ENCODE assay signal across 8 cellular contexts in the genomic region with DNA sequence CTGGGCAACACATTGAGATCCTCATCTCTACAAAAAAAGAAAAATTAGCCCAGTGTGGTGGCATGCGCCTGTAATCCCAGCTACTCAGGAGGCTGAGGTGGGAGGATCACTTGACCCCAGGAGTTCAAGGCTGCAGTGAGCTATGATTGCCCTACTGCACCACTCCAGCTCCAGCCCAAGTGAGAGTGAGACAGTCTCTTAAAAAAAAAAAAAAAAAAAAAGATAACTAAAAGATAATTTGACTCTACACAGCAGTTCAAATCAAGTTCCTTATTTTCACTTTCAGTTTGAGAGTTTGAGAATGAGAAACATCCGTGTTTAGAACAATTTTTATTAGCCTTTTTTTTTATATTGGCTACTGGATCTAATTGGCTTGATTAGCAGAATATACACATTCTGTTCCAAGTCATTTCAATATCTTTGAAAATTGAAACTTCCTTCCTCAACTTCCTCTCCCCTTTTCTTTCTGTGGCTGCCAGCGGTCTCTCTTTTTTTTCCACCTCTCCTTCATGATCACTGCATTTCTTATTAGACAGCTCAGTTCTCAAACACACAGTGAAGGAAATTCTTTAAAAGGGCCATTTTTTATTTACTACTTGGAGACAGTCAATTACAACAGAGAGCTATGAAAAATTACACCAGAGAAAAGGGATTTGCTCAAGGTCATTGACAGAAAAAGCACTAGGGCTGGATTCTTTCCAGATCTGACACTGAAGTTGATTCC. TPM values are rescaled to one million over a fixed set of nuclear protein-coding genes. Genes with fewer than 3 reads are reported as not detected.
DNase-seq lines count a peak whose midpoint lies in the region; ATAC-seq and TF ChIP-seq lines count a peak whose summit lies in the region.

No MANE protein-coding gene starts in this region.

- peak overlapping the region; percentile 48 for H3K4me2 ChIP-seq in hepatocyte

- H3K9me2 ChIP-seq in hepatocyte (replicated peaks; ENCODE audit: insufficient read depth), result no peaks in the 10 kb centered on the region

- H3K36me3 ChIP-seq in hepatocyte (replicated peaks; ENCODE audit: insufficient read depth, low read depth), result no peaks in the 10 kb centered on the region
- H3K36me3 ChIP-seq in thyroid gland, result no peaks in the 10 kb centered on the region
- H3K36me3 ChIP-seq in WERI-Rb-1, result no peaks in the 10 kb centered on the region

- no peak for ATAC-seq in activated CD8-positive, alpha-beta memory T cell treated with anti-CD3 and anti-CD28 coated beads, Interleukin-2, amount 10 ng/mL, durations not matched to agents 7 days and 5 days
- peak; percentile 47 for ATAC-seq in activated B cell treated with CpG ODN at 0.5 μM for 24 hours (ENCODE audit: low read depth)
- no peak for ATAC-seq in HG02571 (IDR thresholded peaks at IDR 0.05; ENCODE audit: unreplicated experiment)

- H3K27ac Mint-ChIP-seq in activated CD8-positive, alpha-beta memory T cell treated with anti-CD3 and anti-CD28 coated beads, Interleukin-2, amount 10 ng/mL, durations not matched to agents 7 days and 5 days, result peak overlapping the region; percentile 93
- H3K27ac Mint-ChIP-seq in activated B cell treated with CpG ODN at 0.5 μM for 24 hours, result peak overlapping the region; percentile 91

- peaks cover 9% of the 10 kb centered on the region for H3K27me3 Mint-ChIP-seq in activated CD8-positive, alpha-beta memory T cell treated with anti-CD3 and anti-CD28 coated beads, Interleukin-2, amount 10 ng/mL, durations not matched to agents 7 days and 5 days
- no peaks in the 10 kb centered on the region for H3K27me3 Mint-ChIP-seq in activated B cell treated with CpG ODN at 0.5 μM for 24 hours

- peaks cover 5% of the 10 kb centered on the region for H3K36me3 Mint-ChIP-seq in activated CD8-positive, alpha-beta memory T cell treated with anti-CD3 and anti-CD28 coated beads, Interleukin-2, amount 10 ng/mL, durations not matched to agents 7 days and 5 days
- H3K36me3 Mint-ChIP-seq in activated B cell treated with CpG ODN at 0.5 μM for 24 hours (ENCODE audit: low read depth), result peaks cover 2% of the 10 kb centered on the region

- intact Hi-C loops in activated B cell treated with CpG ODN at 0.5 μM for 24 hours (cut with micrococcal nuclease), result loop anchor here (1.0 kb wide), 2 partner anchors 24 to 58 kb away; partner anchors contain the start of gene LRRC59
- intact Hi-C loops in thyroid gland (cut with DNase I), result no loop called here
- intact Hi-C loops in posterior vena cava (cut with DNase I), result no loop called here

- POLR2A ChIA-PET in activated B cell treated with CpG ODN at 0.5 μM for 24 hours (lab: Charles Lee), result interaction anchor here (0.5 to 2.7 kb wide), 5 partner anchors 9 to 297 kb away, joined by 3 to 33 read pairs (median 7); partner anchors contain the start of gene LRRC59

- peak overlapping the region; percentile 69 for H3K4me3 Mint-ChIP-seq in activated CD8-positive, alpha-beta memory T cell treated with anti-CD3 and anti-CD28 coated beads, Interleukin-2, amount 10 ng/mL, durations not matched to agents 7 days and 5 days
- peak overlapping the region; percentile 71 for H3K4me3 Mint-ChIP-seq in activated B cell treated with CpG ODN at 0.5 μM for 24 hours

- no peaks in the 10 kb centered on the region for H4K20me1 ChIP-seq in hepatocyte (ENCODE audit: insufficient read depth, poor library complexity, severe bottlenecking)

- H3K9me3 ChIP-seq in hepatocyte (ENCODE audit: low read depth) (no peaks in the 10 kb centered on the region), thyroid gland (no peaks in the 10 kb centered on the region), WERI-Rb-1 (ENCODE audit: severe bottlenecking) (peaks cover 9% of the 10 kb centered on the region)

- TF ChIP-seq CTCF in activated B cell treated with CpG ODN at 0.5 μM for 24 hours (IDR thresholded peaks at IDR 0.05) (no peak), hepatocyte (IDR thresholded peaks at IDR 0.05; ENCODE audit: poor library complexity) (no peak), thyroid gland (IDR thresholded peaks at IDR 0.05) (no peak), WERI-Rb-1 (IDR thresholded peaks at IDR 0.05; ENCODE audit: low read depth, low read length) (no peak)

- 71% methylated on average over 3 of the region's 3 CpGs for WGBS in hepatocyte (ENCODE audit: low lambda C conversion rate, missing lambda C conversion rate)
- 52 to 63% methylated on average over 3 of the region's 3 CpGs for WGBS in thyroid gland, 2 donors

- H3K9me3 Mint-ChIP-seq in activated CD8-positive, alpha-beta memory T cell treated with anti-CD3 and anti-CD28 coated beads, Interleukin-2, amount 10 ng/mL, durations not matched to agents 7 days and 5 days (ENCODE audit: low read depth), result no peaks in the 10 kb centered on the region
- H3K9me3 Mint-ChIP-seq in activated B cell treated with CpG ODN at 0.5 μM for 24 hours, result peaks cover 6% of the 10 kb centered on the region

- H3K4me1 ChIP-seq in hepatocyte (ENCODE audit: insufficient read depth) (peaks cover 16% of the 10 kb centered on the region), thyroid gland (peaks cover 22 to 40% of the 10 kb centered on the region in 2 donors)

- H2AFZ ChIP-seq in hepatocyte, result peak overlapping the region; percentile 7

- H3K4me1 Mint-ChIP-seq in activated CD8-positive, alpha-beta memory T cell treated with anti-CD3 and anti-CD28 coated beads, Interleukin-2, amount 10 ng/mL, durations not matched to agents 7 days and 5 days, result peaks cover 25% of the 10 kb centered on the region
- H3K4me1 Mint-ChIP-seq in activated B cell treated with CpG ODN at 0.5 μM for 24 hours, result peaks cover 37% of the 10 kb centered on the region

- H3K79me2 ChIP-seq in hepatocyte, result no peaks in the 10 kb centered on the region

- H3K27ac ChIP-seq in hepatocyte, result peak overlapping the region; percentile 39
- peak overlapping the region; percentile 64 to 83 (median 73) for H3K27ac ChIP-seq in thyroid gland
- no peak overlapping the region for H3K27ac ChIP-seq in WERI-Rb-1

- no peak overlapping the region for H3K4me3 ChIP-seq in hepatocyte
- no peak overlapping the region for H3K4me3 ChIP-seq in thyroid gland (replicated peaks in 1 of 3)
- no peak overlapping the region for H3K4me3 ChIP-seq in WERI-Rb-1 (ENCODE audit: low read depth, low read length)

- TF ChIP-seq POLR2A in thyroid gland (IDR thresholded peaks at IDR 0.05), result no peak

- DNase-seq in activated CD8-positive, alpha-beta memory T cell treated with anti-CD3 and anti-CD28 coated beads, Interleukin-2, amount 10 ng/mL, durations not matched to agents 7 days and 5 days, result no peak
- no peak for DNase-seq in activated CD8-positive, alpha-beta memory T cell treated with anti-CD3 and anti-CD28 coated beads, Interleukin-2, amount 50 U/mL, for 4 hours
- DNase-seq in activated B cell treated with CpG ODN at 0.5 μM for 24 hours (no peak), hepatocyte (ENCODE audit: low spot score) (no peak), thyroid gland (no peak), posterior vena cava (ENCODE audit: low spot score) (no peak), WERI-Rb-1 (no peak)

- H3K27me3 ChIP-seq in hepatocyte (no peaks in the 10 kb centered on the region), thyroid gland (no peaks in the 10 kb centered on the region), WERI-Rb-1 (ENCODE audit: insufficient read depth, low read depth, severe bottlenecking) (no peaks in the 10 kb centered on the region)

- CTCF ChIA-PET in activated CD8-positive, alpha-beta memory T cell treated with anti-CD3 and anti-CD28 coated beads, Interleukin-2, amount 10 ng/mL, durations not matched to agents 7 days and 5 days (lab: Charles Lee), result interaction anchor here (0.5 to 3.5 kb wide), 6 partner anchors 10 to 275 kb away, joined by 3 to 55 read pairs (median 4); partner anchors contain the start of gene LRRC59
- CTCF ChIA-PET in activated B cell treated with CpG ODN at 0.5 μM for 24 hours (lab: Charles Lee), result interaction anchor here (1.3 to 3.6 kb wide), 3 partner anchors 24 to 59 kb away, joined by 4 to 29 read pairs (median 5); partner anchors contain the start of gene LRRC59

RNA-seq across cellular contexts. Expression of gene ACSF2, which starts 4.5 kb away (rescaled TPM):
- 10 to 100 TPM; 34.6 to 49.4 TPM for total RNA-seq in activated CD8-positive, alpha-beta memory T cell treated with anti-CD3 and anti-CD28 coated beads, Interleukin-2, amount 10 ng/mL, durations not matched to agents 7 days and 5 days
- total RNA-seq in activated B cell treated with CpG ODN at 0.5 μM for 24 hours (16.4 and 17.9 TPM in 2 replicates), hepatocyte (37.7 and 47.9 TPM in 2 replicates), thyroid gland (100 to 1,000 TPM in 3 of 4 donors, 10 to 100 TPM in 1; 97.3 to 193 (median 143) TPM), posterior vena cava (10 to 100 TPM; 13.9 to 14.9 TPM)
- 39.1 and 43.1 TPM in 2 replicates for polyA plus RNA-seq in hepatocyte

RNA-seq across cellular contexts. Expression of gene LRRC59, which starts 24.1 kb away (rescaled TPM):
- 10 to 100 TPM; 71.5 to 82.6 TPM for total RNA-seq in activated CD8-positive, alpha-beta memory T cell treated with anti-CD3 and anti-CD28 coated beads, Interleukin-2, amount 10 ng/mL, durations not matched to agents 7 days and 5 days
- total RNA-seq in activated B cell treated with CpG ODN at 0.5 μM for 24 hours (41.8 and 42.0 TPM in 2 replicates), hepatocyte (97.9 and 121 TPM in 2 replicates), thyroid gland (10 to 100 TPM; 57.4 to 91.0 (median 77.5) TPM), posterior vena cava (10 to 100 TPM; 66.1 to 93.6 TPM)
- polyA plus RNA-seq in hepatocyte, result 82.3 and 105 TPM in 2 replicates

RNA-seq across cellular contexts. Expression of gene CHAD, which starts 47.2 kb away (rescaled TPM):
- total RNA-seq in activated CD8-positive, alpha-beta memory T cell treated with anti-CD3 and anti-CD28 coated beads, Interleukin-2, amount 10 ng/mL, durations not matched to agents 7 days and 5 days, result not detected
- total RNA-seq in activated B cell treated with CpG ODN at 0.5 μM for 24 hours (0.34 and 0.42 TPM in 2 replicates), hepatocyte (0.20 and 0.40 TPM in 2 replicates), thyroid gland (under 1 TPM in 1 of 4 donors, not detected in 3; 0.67 TPM), posterior vena cava (under 1 TPM in 1 of 2 donors, not detected in 1; 0.46 TPM)
- 1.1 and 1.8 TPM in 2 replicates for polyA plus RNA-seq in hepatocyte

RNA-seq across cellular contexts. Expression of gene EME1, which starts 48.4 kb away (rescaled TPM):
- total RNA-seq in activated CD8-positive, alpha-beta memory T cell treated with anti-CD3 and anti-CD28 coated beads, Interleukin-2, amount 10 ng/mL, durations not matched to agents 7 days and 5 days, result 10 to 100 TPM; 34.0 to 40.8 TPM
- total RNA-seq in activated B cell treated with CpG ODN at 0.5 μM for 24 hours (3.1 and 3.6 TPM in 2 replicates), hepatocyte (1.9 and 2.1 TPM in 2 replicates), thyroid gland (under 1 TPM in 2 of 4 donors, not detected in 2; 0.27 to 0.93 TPM), posterior vena cava (1 to 10 TPM in 1 of 2 donors, under 1 TPM in 1; 0.62 to 1.4 TPM)
- 5.1 and 7.2 TPM in 2 replicates for polyA plus RNA-seq in hepatocyte

RNA-seq across cellular contexts. Expression of gene MRPL27, which starts 48.5 kb away (rescaled TPM):
- 10 to 100 TPM; 65.7 to 81.8 TPM for total RNA-seq in activated CD8-positive, alpha-beta memory T cell treated with anti-CD3 and anti-CD28 coated beads, Interleukin-2, amount 10 ng/mL, durations not matched to agents 7 days and 5 days
- 45.0 and 49.2 TPM in 2 replicates for total RNA-seq in activated B cell treated with CpG ODN at 0.5 μM for 24 hours
- 83.0 and 98.5 TPM in 2 replicates for total RNA-seq in hepatocyte
- polyA plus RNA-seq in hepatocyte, result 139 TPM in 2 replicates
- total RNA-seq in thyroid gland, result 100 to 1,000 TPM in 1 of 4 donors, 10 to 100 TPM in 3; 44.6 to 115 (median 80.8) TPM
- total RNA-seq in posterior vena cava, result 10 to 100 TPM; 38.2 to 40.1 TPM
